1 cellular context compared by ENCODE assay signal in genomic region chr16:27712251-27712711, GRCh38.
TF ChIP-seq lines count a peak whose summit lies in the region.

No MANE protein-coding gene starts in this region.

TF ChIP-seq in GM23338, 12 proteins besides CTCF, POLR2A, EP300 and RAD21 (continued from another document):
- no peak for TF ChIP-seq ZNF462 (CRISPR knock-in tag; IDR thresholded peaks at IDR 0.05)
- no peak for TF ChIP-seq STAT1 (IDR thresholded peaks at IDR 0.05; ENCODE audit: unreplicated experiment)
- no peak for TF ChIP-seq REST (IDR thresholded peaks at IDR 0.05; ENCODE audit: unreplicated experiment)
TF ChIP-seq in GM23338: peak in this region for 0.
